1 cellular context compared by ENCODE assay signal in the genomic region with DNA sequence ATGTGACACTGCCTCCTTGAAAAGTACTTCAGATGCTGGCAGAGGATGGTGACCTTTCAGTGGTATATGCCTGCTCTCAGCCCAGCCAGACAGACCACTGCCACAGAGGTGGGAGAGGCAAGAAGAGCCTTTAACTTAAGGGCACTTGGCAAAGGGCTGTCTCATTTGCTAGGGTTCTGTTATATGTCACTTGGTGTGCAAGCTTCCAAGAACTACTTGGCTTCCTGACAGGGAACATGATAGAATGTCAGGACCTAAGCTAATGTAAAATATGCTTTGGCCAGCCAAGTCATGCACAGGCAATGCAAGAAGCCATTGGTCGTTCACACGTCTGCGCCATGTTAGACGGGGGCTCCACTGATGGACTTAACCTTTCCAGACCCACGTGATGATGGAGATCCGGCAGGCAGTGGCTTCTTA.
TF ChIP-seq lines count a peak whose summit lies in the region.

No MANE protein-coding gene starts in this region.

TF ChIP-seq in IMR-90, 13 proteins besides CTCF, POLR2A, EP300 and RAD21 (continued from another document):
- no peak for TF ChIP-seq USF2 (IDR thresholded peaks at IDR 0.05; ENCODE audit: low read depth, low read length)
- TF ChIP-seq RCOR1 (IDR thresholded peaks at IDR 0.05; ENCODE audit: insufficient replicate concordance, low read length), result no peak
TF ChIP-seq in IMR-90: peak in this region for 0.
